ENCODE assay signal across 8 cellular contexts in the genomic region with DNA sequence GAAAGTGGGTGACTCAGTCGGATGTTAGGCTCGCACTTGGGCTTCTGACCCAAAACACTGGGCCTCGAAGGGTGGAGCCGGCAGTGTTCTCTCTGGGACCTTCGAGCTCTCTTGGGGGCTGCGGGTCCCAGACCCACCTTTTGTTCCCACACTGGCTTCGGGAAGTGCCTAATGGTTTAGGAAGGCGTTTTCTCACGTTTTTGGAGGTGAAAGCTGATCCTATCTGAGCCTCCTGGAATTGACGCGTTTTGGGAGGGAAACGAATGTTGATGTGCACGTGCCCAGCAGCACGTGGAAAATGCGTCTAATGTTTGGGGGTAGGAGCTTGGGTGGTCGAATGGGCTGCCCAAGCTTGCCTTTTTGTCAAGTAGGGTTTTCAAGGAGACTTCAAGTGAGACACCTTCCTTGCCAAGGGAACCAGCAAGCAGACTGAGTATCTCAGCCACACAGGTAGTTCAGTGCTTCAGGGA. TPM values are rescaled to one million over a fixed set of nuclear protein-coding genes. Genes with fewer than 3 reads are reported as not detected.
DNase-seq lines count a peak whose midpoint lies in the region; ATAC-seq and TF ChIP-seq lines count a peak whose summit lies in the region.

No MANE protein-coding gene starts in this region.

- TF ChIP-seq EP300 in suprapubic skin (IDR thresholded peaks at IDR 0.05) = no peak

- H3K9me3 ChIP-seq in AG04450 (ENCODE audit: control insufficient read depth, insufficient read depth, low read length) (no peaks in the 10 kb centered on the region; the same call in 1 of the 2 replicates), HAP-1 (no peaks in the 10 kb centered on the region), iPS-20b (ENCODE audit: insufficient read depth, low read depth, low read length) (no peaks in the 10 kb centered on the region), suprapubic skin (no peaks in the 10 kb centered on the region)

- H3K4me3 ChIP-seq in AG04450 (ENCODE audit: low read depth, low read length) (peak overlapping the region; percentile 79), HAP-1 (peak overlapping the region; percentile 90), iPS-20b (ENCODE audit: low read length) (peak overlapping the region; percentile 93), suprapubic skin (peak overlapping the region; percentile 70)

- H3K27me3 ChIP-seq in AG04450 (ENCODE audit: control insufficient read depth, insufficient read depth, low read length) (no peaks in the 10 kb centered on the region), HAP-1 (ENCODE audit: low read depth) (no peaks in the 10 kb centered on the region), iPS-20b (ENCODE audit: insufficient read depth, low read length) (no peaks in the 10 kb centered on the region), suprapubic skin (no peaks in the 10 kb centered on the region)

- H3K36me3 Mint-ChIP-seq in activated naive CD8-positive, alpha-beta T cell treated with anti-CD3 and anti-CD28 coated beads, Interleukin-2, amount 10 ng/mL, durations not matched to agents 7 days and 5 days = peaks cover 12% of the 10 kb centered on the region

- no peaks in the 10 kb centered on the region for H3K9me3 Mint-ChIP-seq in activated naive CD8-positive, alpha-beta T cell treated with anti-CD3 and anti-CD28 coated beads, Interleukin-2, amount 10 ng/mL, durations not matched to agents 7 days and 5 days

- no peak for TF ChIP-seq CTCF in AG04450 (IDR thresholded peaks at IDR 0.05; ENCODE audit: low read depth, low read length)
- no peak for TF ChIP-seq CTCF in suprapubic skin (IDR thresholded peaks at IDR 0.05)

- H3K4me1 ChIP-seq in HAP-1 = peaks cover 14% of the 10 kb centered on the region
- peaks cover 8% of the 10 kb centered on the region for H3K4me1 ChIP-seq in iPS-20b (ENCODE audit: insufficient read depth, low read length)
- peaks cover 42% of the 10 kb centered on the region for H3K4me1 ChIP-seq in suprapubic skin

- H3K9ac ChIP-seq in iPS-20b (ENCODE audit: low read depth, low read length) = peak overlapping the region; percentile 89

- peaks cover 24% of the 10 kb centered on the region for H3K4me1 Mint-ChIP-seq in activated naive CD8-positive, alpha-beta T cell treated with anti-CD3 and anti-CD28 coated beads, Interleukin-2, amount 10 ng/mL, durations not matched to agents 7 days and 5 days

- peak overlapping the region; percentile 98 for H3K4me3 Mint-ChIP-seq in activated naive CD8-positive, alpha-beta T cell treated with anti-CD3 and anti-CD28 coated beads, Interleukin-2, amount 10 ng/mL, durations not matched to agents 7 days and 5 days

- H3K36me3 ChIP-seq in HAP-1 (replicated peaks) (peaks cover 46% of the 10 kb centered on the region), iPS-20b (ENCODE audit: insufficient read depth, low read depth, low read length) (peaks cover 37% of the 10 kb centered on the region), suprapubic skin (peaks cover 42% of the 10 kb centered on the region)

- CTCF ChIA-PET in AG04450 (lab: Charles Lee) = interaction anchor here (1.1 kb wide), 1 partner anchor 18 kb away, joined by 3 read pairs; no protein-coding TSS in a partner anchor

- TF ChIP-seq POLR2A in suprapubic skin (IDR thresholded peaks at IDR 0.05) = no peak

- no peaks in the 10 kb centered on the region for H3K27me3 Mint-ChIP-seq in activated naive CD8-positive, alpha-beta T cell treated with anti-CD3 and anti-CD28 coated beads, Interleukin-2, amount 10 ng/mL, durations not matched to agents 7 days and 5 days

- POLR2A ChIA-PET in AG04450 (lab: Yijun Ruan, JAX) = interaction anchor here (0.6 to 3.4 kb wide), 9 partner anchors 11 to 182 kb away, joined by 3 to 35 read pairs (median 5); a partner anchor contains a TSS
- POLR2A ChIA-PET in activated naive CD8-positive, alpha-beta T cell treated with anti-CD3 and anti-CD28 coated beads, Interleukin-2, amount 10 ng/mL, durations not matched to agents 7 days and 5 days (lab: Charles Lee) = interaction anchor here (1.1 to 4.5 kb wide), 14 partner anchors 9 to 186 kb away, joined by 3 to 69 read pairs (median 5); a partner anchor contains a TSS

- DNase-seq in AG04450 (ENCODE audit: low read depth, low spot score) = no peak
- DNase-seq in HAP-1 (ENCODE audit: low spot score in 2 of 2) = no peak
- DNase-seq in activated naive CD8-positive, alpha-beta T cell treated with anti-CD3 and anti-CD28 coated beads, Interleukin-2, amount 10 ng/mL, durations not matched to agents 7 days and 5 days = no peak
- DNase-seq in suprapubic skin (ENCODE audit: low spot score in 2 of 2) = no peak
- no peak for DNase-seq in NCI-H2196 treated with DMSO at 0.1 percent for 48 hours (lab: John Stamatoyannopoulos, UW; ENCODE audit: unreplicated experiment)
- DNase-seq in NCI-H510A treated with DMSO at 0.1 percent for 48 hours (lab: John Stamatoyannopoulos, UW) = no peak

- 1% methylated on average over 12 of the region's 16 CpGs for WGBS in suprapubic skin

- ATAC-seq in activated naive CD8-positive, alpha-beta T cell treated with anti-CD3 and anti-CD28 coated beads, Interleukin-2, amount 10 ng/mL, durations not matched to agents 7 days and 5 days (ENCODE audit: low read depth) = no peak
- ATAC-seq in HG03457 (IDR thresholded peaks at IDR 0.05; ENCODE audit: unreplicated experiment) = no peak

- H3K27ac Mint-ChIP-seq in activated naive CD8-positive, alpha-beta T cell treated with anti-CD3 and anti-CD28 coated beads, Interleukin-2, amount 10 ng/mL, durations not matched to agents 7 days and 5 days = peak overlapping the region; percentile 67

- H3K27ac ChIP-seq in AG04450 (ENCODE audit: low read depth, low read length) = peak overlapping the region; percentile 94
- H3K27ac ChIP-seq in iPS-20b (ENCODE audit: low read length) = no peak overlapping the region
- H3K27ac ChIP-seq in suprapubic skin = peak overlapping the region; percentile 93

- in situ Hi-C loops in HAP-1 (cut with MboI; ENCODE audit: low sequenced_read_pairs) = no loop called here

RNA-seq across cellular contexts. Expression of a gene that starts 0.7 kb away (rescaled TPM):
- polyA plus RNA-seq in AG04450 (2011; rRNA removed) = 71.5 and 83.0 TPM in 2 replicates
- 145 and 167 TPM in 2 replicates for polyA minus RNA-seq in AG04450 (2011; rRNA and poly(A)+ RNA removed)
- 100 to 1,000 TPM; 152 to 164 TPM for total RNA-seq in activated naive CD8-positive, alpha-beta T cell treated with anti-CD3 and anti-CD28 coated beads, Interleukin-2, amount 10 ng/mL, durations not matched to agents 7 days and 5 days
- total RNA-seq in suprapubic skin = 100 to 1,000 TPM in 3 of 4 donors, 10 to 100 TPM in 1; 91.0 to 181 (median 107) TPM

RNA-seq across cellular contexts. Expression of a gene that starts 0.9 kb away (rescaled TPM):
- 44.7 and 48.0 TPM in 2 replicates for polyA plus RNA-seq in AG04450 (2011; rRNA removed)
- 15.2 and 22.4 TPM in 2 replicates for polyA minus RNA-seq in AG04450 (2011; rRNA and poly(A)+ RNA removed)
- total RNA-seq in activated naive CD8-positive, alpha-beta T cell treated with anti-CD3 and anti-CD28 coated beads, Interleukin-2, amount 10 ng/mL, durations not matched to agents 7 days and 5 days = 10 to 100 TPM; 17.7 to 19.0 TPM
- total RNA-seq in suprapubic skin = 10 to 100 TPM; 20.2 to 39.4 (median 36.2) TPM

RNA-seq across cellular contexts. Expression of a gene that starts 17.9 kb away (rescaled TPM):
- 10.7 and 10.9 TPM in 2 replicates for polyA plus RNA-seq in AG04450 (2011; rRNA removed)
- 2.2 and 3.9 TPM in 2 replicates for polyA minus RNA-seq in AG04450 (2011; rRNA and poly(A)+ RNA removed)
- 10 to 100 TPM; 31.3 to 32.0 TPM for total RNA-seq in activated naive CD8-positive, alpha-beta T cell treated with anti-CD3 and anti-CD28 coated beads, Interleukin-2, amount 10 ng/mL, durations not matched to agents 7 days and 5 days
- 10 to 100 TPM; 14.9 to 29.8 (median 24.5) TPM for total RNA-seq in suprapubic skin

RNA-seq across cellular contexts. Expression of a gene that starts 18.1 kb away (rescaled TPM):
- 13.4 and 17.0 TPM in 2 replicates for polyA plus RNA-seq in AG04450 (2011; rRNA removed)
- polyA minus RNA-seq in AG04450 (2011; rRNA and poly(A)+ RNA removed) = 2.9 and 4.4 TPM in 2 replicates
- total RNA-seq in activated naive CD8-positive, alpha-beta T cell treated with anti-CD3 and anti-CD28 coated beads, Interleukin-2, amount 10 ng/mL, durations not matched to agents 7 days and 5 days = 10 to 100 TPM; 56.6 to 60.1 TPM
- 10 to 100 TPM; 39.6 to 68.1 (median 47.6) TPM for total RNA-seq in suprapubic skin

RNA-seq across cellular contexts. Expression of a gene that starts 18.7 kb away (rescaled TPM):
- 52.1 and 69.2 TPM in 2 replicates for polyA plus RNA-seq in AG04450 (2011; rRNA removed)
- 29.3 and 35.3 TPM in 2 replicates for polyA minus RNA-seq in AG04450 (2011; rRNA and poly(A)+ RNA removed)
- total RNA-seq in activated naive CD8-positive, alpha-beta T cell treated with anti-CD3 and anti-CD28 coated beads, Interleukin-2, amount 10 ng/mL, durations not matched to agents 7 days and 5 days = 10 to 100 TPM; 55.1 to 59.2 TPM
- total RNA-seq in suprapubic skin = 10 to 100 TPM; 27.6 to 65.7 (median 52.1) TPM
